1 cellular context compared by ENCODE assay signal in the genomic region with DNA sequence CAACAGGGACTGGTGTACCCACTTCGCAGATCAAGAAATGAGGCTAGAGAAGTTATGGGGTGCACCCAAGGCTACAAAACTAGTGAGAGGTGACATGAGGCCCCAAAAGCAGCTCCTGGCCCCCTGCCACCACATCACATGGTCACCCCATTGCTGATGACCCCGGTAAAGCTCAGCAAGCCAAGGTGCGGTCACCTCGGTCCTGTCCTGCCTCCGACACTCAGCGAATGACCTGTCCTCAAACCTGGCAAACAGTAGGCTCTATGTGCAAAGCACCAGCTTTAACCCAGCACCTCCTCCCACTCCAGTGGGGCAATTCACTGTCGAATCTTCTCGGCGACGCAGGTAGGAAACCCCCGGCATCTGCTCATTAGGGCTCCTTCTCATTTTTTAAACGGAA.
A peak's percentile ranks its signal among the peaks of the same experiment; 100 is the strongest.
TF ChIP-seq lines count a peak whose summit lies in the region.

No MANE protein-coding gene starts in this region.

TF ChIP-seq in HepG2, 621 proteins besides CTCF, POLR2A, EP300 and RAD21:
- TF ChIP-seq, protein P1, sequence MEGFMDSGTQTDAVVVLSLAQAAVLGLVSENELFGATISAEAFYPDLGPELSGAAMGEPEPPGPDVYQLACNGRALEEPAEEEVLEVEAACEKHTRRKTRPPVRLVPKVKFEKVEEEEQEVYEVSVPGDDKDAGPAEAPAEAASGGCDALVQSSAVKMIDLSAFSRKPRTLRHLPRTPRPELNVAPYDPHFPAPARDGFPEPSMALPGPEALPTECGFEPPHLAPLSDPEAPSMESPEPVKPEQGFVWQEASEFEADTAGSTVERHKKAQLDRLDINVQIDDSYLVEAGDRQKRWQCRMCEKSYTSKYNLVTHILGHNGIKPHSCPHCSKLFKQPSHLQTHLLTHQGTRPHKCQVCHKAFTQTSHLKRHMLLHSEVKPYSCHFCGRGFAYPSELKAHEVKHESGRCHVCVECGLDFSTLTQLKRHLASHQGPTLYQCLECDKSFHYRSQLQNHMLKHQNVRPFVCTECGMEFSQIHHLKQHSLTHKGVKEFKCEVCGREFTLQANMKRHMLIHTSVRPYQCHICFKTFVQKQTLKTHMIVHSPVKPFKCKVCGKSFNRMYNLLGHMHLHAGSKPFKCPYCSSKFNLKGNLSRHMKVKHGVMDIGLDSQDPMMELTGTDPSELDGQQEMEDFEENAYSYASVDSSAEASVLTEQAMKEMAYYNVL (CRISPR knock-in tag; IDR thresholded peaks at IDR 0.05; ENCODE audit: borderline replicate concordance), result no peak
- TF ChIP-seq, protein P2, sequence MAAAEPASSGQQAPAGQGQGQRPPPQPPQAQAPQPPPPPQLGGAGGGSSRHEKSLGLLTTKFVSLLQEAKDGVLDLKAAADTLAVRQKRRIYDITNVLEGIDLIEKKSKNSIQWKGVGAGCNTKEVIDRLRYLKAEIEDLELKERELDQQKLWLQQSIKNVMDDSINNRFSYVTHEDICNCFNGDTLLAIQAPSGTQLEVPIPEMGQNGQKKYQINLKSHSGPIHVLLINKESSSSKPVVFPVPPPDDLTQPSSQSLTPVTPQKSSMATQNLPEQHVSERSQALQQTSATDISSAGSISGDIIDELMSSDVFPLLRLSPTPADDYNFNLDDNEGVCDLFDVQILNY (CRISPR knock-in tag; conservative IDR thresholded peaks at IDR 0.05), result no peak
- TF ChIP-seq ZNF629 (CRISPR knock-in tag; conservative IDR thresholded peaks at IDR 0.05), result 0 out of 2 replicates have a peak, but pooled peaks have one; percentile 24
- no peak for TF ChIP-seq ZNF660 (CRISPR knock-in tag; IDR thresholded peaks at IDR 0.05; ENCODE audit: borderline replicate concordance, low read depth)
